Comparison of ENCODE assay signal across 18 cellular contexts in genomic region chr3:60001369-60001768, GRCh38.
"Had no signal": no experiment of that assay in that cellular context is flagged by ENCODE, and none has a peak within 500 bp of the region (broad histone marks: within the 10 kb centered on the region; RNA-seq: fewer than 3 reads in every experiment).

No MANE protein-coding gene starts in this region.

- ATAC-seq: body of pancreas; foreskin keratinocyte; heart right ventricle; left lung; lower lobe of right lung; natural killer cell treated with Interleukin-12 subunit alpha and Interleukin-12 subunit beta and Interleukin-15 and Interleukin-18, amount 100 ng/mL, for 72 hours; stimulated activated naive B cell treated with anti-CD40 and anti-IgM and Interleukin-4, amounts not matched to agents 10 μg/mL and 1 μg/mL and 100 μg/mL, for 72 hours had no signal

- H3K9me3 Mint-ChIP-seq: activated CD4-positive, alpha-beta memory T cell treated with anti-CD3 and anti-CD28 coated beads for 36 hours; natural killer cell treated with Interleukin-12 subunit alpha and Interleukin-12 subunit beta and Interleukin-15 and Interleukin-18, amount 100 ng/mL, for 72 hours had no signal

- H3K4me3 Mint-ChIP-seq: activated CD4-positive, alpha-beta memory T cell treated with anti-CD3 and anti-CD28 coated beads for 36 hours; activated T-helper 1 cell treated with anti-CD3 and anti-CD28 coated beads, Interleukin-12 subunit alpha, Interleukin-12 subunit beta, Interleukin-2, Interleukin-4 antibody, amounts not matched to agents 30 ng/mL and 10 ng/mL and 1 ng/mL, durations not matched to agents 14 hours and 24 hours and 36 hours; natural killer cell treated with Interleukin-12 subunit alpha and Interleukin-12 subunit beta and Interleukin-15 and Interleukin-18, amount 100 ng/mL, for 72 hours; stimulated activated naive B cell treated with anti-CD40 and anti-IgM and Interleukin-4, amounts not matched to agents 10 μg/mL and 1 μg/mL and 100 μg/mL, for 72 hours had no signal

- H3K27me3 Mint-ChIP-seq: activated CD4-positive, alpha-beta memory T cell treated with anti-CD3 and anti-CD28 coated beads for 36 hours; natural killer cell treated with Interleukin-12 subunit alpha and Interleukin-12 subunit beta and Interleukin-15 and Interleukin-18, amount 100 ng/mL, for 72 hours; stimulated activated naive B cell treated with anti-CD40 and anti-IgM and Interleukin-4, amounts not matched to agents 10 μg/mL and 1 μg/mL and 100 μg/mL, for 72 hours had no signal

- H3K4me1 Mint-ChIP-seq: stimulated activated naive B cell treated with anti-CD40 and anti-IgM and Interleukin-4, amounts not matched to agents 10 μg/mL and 1 μg/mL and 100 μg/mL, for 72 hours had no signal

- H3K27ac Mint-ChIP-seq: activated CD4-positive, alpha-beta memory T cell treated with anti-CD3 and anti-CD28 coated beads for 36 hours; activated T-helper 1 cell treated with anti-CD3 and anti-CD28 coated beads, Interleukin-12 subunit alpha, Interleukin-12 subunit beta, Interleukin-2, Interleukin-4 antibody, amounts not matched to agents 30 ng/mL and 10 ng/mL and 1 ng/mL, durations not matched to agents 14 hours and 24 hours and 36 hours; stimulated activated naive B cell treated with anti-CD40 and anti-IgM and Interleukin-4, amounts not matched to agents 10 μg/mL and 1 μg/mL and 100 μg/mL, for 72 hours had no signal

- DNase-seq: activated CD4-positive, alpha-beta memory T cell treated with anti-CD3 and anti-CD28 coated beads for 36 hours; activated gamma-delta T cell; adrenal gland; aorta; body of pancreas; dermis blood vessel endothelial cell; effector CD4-positive, alpha-beta T cell; foreskin keratinocyte; heart right ventricle; left lung; lower lobe of right lung; mesenchymal stem cell; stimulated activated CD4-positive, alpha-beta T cell treated with anti-CD3 and anti-CD28 coated beads, Interleukin-15, amount 100 ng/mL, for 24 hours; stimulated activated CD4-positive, alpha-beta T cell treated with anti-CD3 and anti-CD28 coated beads, Interleukin-2, amount 100 ng/mL, for 24 hours; stimulated activated naive B cell treated with anti-CD40 and anti-IgM and Interleukin-4, amounts not matched to agents 10 μg/mL and 1 μg/mL and 100 μg/mL, for 72 hours; T1000 had no signal

- H3K36me3 Mint-ChIP-seq: natural killer cell treated with Interleukin-12 subunit alpha and Interleukin-12 subunit beta and Interleukin-15 and Interleukin-18, amount 100 ng/mL, for 72 hours had no signal
